20 cellular contexts compared by ENCODE assay signal in the genomic region with DNA sequence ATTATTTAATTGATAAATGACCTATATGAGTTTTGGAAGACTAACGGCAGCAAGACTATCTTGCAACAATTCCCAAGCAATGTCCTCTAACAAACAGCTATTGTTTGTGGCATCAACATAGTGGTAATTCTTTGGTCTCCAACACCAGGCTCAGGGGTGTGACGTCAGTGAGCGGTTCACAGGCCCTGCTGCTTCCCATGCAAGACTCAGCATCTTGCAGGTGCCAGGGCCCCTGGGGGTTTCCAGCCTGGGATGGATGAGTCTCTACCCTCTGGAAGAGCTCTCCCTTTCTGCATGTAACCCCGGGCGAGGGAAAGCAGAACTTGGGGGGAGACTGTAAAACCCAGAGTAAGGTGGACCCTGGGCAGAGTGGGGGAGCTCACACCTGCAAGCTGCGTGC.
DNase-seq lines count a peak whose midpoint lies in the region; ATAC-seq and TF ChIP-seq lines count a peak whose summit lies in the region.
"Had no signal": no experiment of that assay in that cellular context is flagged by ENCODE, and none has a peak within 500 bp of the region (broad histone marks: within the 10 kb centered on the region; RNA-seq: fewer than 3 reads in every experiment).

No MANE protein-coding gene starts in this region.

- H2AFZ ChIP-seq in GM23338, result peak overlapping the region; percentile 100

- H3K27ac Mint-ChIP-seq in GM23338 (no peak overlapping the region), brain (no peak overlapping the region), osteocyte (ENCODE audit: unreplicated experiment) (no peak overlapping the region), natural killer cell (no peak overlapping the region)
- H3K27ac Mint-ChIP-seq: B cell; CD4-positive, alpha-beta T cell; HFFc6 had no signal

- peaks cover 25% of the 10 kb centered on the region for H3K27me3 Mint-ChIP-seq in GM23338 (ENCODE audit: insufficient read depth, low read depth, poor library complexity)
- peaks cover 26% of the 10 kb centered on the region for H3K27me3 Mint-ChIP-seq in brain
- peaks cover 11% of the 10 kb centered on the region for H3K27me3 Mint-ChIP-seq in osteocyte (ENCODE audit: unreplicated experiment)
- H3K27me3 Mint-ChIP-seq in natural killer cell (ENCODE audit: low read depth in 2 of 2), result peaks cover 30 to 44% of the 10 kb centered on the region in 2 donors

- peaks cover 34% of the 10 kb centered on the region for H3K27me3 ChIP-seq in GM23338 (ENCODE audit: insufficient read depth)
- H3K27me3 ChIP-seq: MG63 had no signal

- no peaks in the 10 kb centered on the region for H3F3A ChIP-seq in GM23338 (replicated peaks; ENCODE audit: low read depth)

- no peak for TF ChIP-seq CTCF in GM23338 (conservative IDR thresholded peaks at IDR 0.05; ENCODE audit: low read depth in 2 of 2)
- no peak for TF ChIP-seq CTCF in brain (conservative IDR thresholded peaks at IDR 0.05)
- TF ChIP-seq CTCF in osteocyte (IDR thresholded peaks at IDR 0.05), result no peak
- TF ChIP-seq CTCF in natural killer cell (IDR thresholded peaks at IDR 0.05), result no peak

- H3K4me3 ChIP-seq in GM23338, result peak overlapping the region; percentile 84; the same call in 1 of the 2 replicates
- H3K4me3 ChIP-seq: MG63 had no signal

- no peaks in the 10 kb centered on the region; the same call in 1 of the 2 replicates for H3K4me1 ChIP-seq in GM23338 (ENCODE audit: insufficient read depth)

- H3K9me2 ChIP-seq in GM23338 (ENCODE audit: insufficient read depth), result peaks cover 3% of the 10 kb centered on the region; the same call in 1 of the 2 replicates

- H4K20me1 ChIP-seq in GM23338 (replicated peaks; ENCODE audit: insufficient read depth), result no peaks in the 10 kb centered on the region

- H3K36me3 ChIP-seq in GM23338 (ENCODE audit: insufficient read depth), result no peaks in the 10 kb centered on the region
- H3K36me3 ChIP-seq: MG63 had no signal

- DNase-seq in GM23338 (ENCODE audit: low spot score), result peak; percentile 21
- DNase-seq in inferior parietal cortex (ENCODE audit: extremely low spot score), result peak; percentile 40
- peak; percentile 77 for DNase-seq in osteocyte (ENCODE audit: extremely low spot score, unreplicated experiment)
- no peak for DNase-seq in natural killer cell
- no peak for DNase-seq in SHP77 (lab: John Stamatoyannopoulos, UW)
- DNase-seq in GM19238 (ENCODE audit: insufficient read length, low spot score), result no peak
- DNase-seq: Calu3; CD4-positive, alpha-beta T cell; DMS79; HFFc6; MG63; NCI-H1105; NCI-H187 treated with DMSO at 0.1 percent for 48 hours; NCI-H2171 treated with DMSO at 0.1 percent for 48 hours; NCI-H82 had no signal

- H3K36me3 Mint-ChIP-seq in GM23338 (ENCODE audit: low read depth) (peaks cover 4% of the 10 kb centered on the region; the same call in 1 of the 3 replicates), brain (no peaks in the 10 kb centered on the region), osteocyte (ENCODE audit: unreplicated experiment) (no peaks in the 10 kb centered on the region), natural killer cell (no peaks in the 10 kb centered on the region)

- H3K4me3 Mint-ChIP-seq in GM23338 (peak overlapping the region; percentile 81), brain (peak overlapping the region in 3 of 5 experiments; percentile 30 to 78 (median 77)), osteocyte (ENCODE audit: unreplicated experiment) (no peak overlapping the region), natural killer cell (no peak overlapping the region)
- H3K4me3 Mint-ChIP-seq: B cell; CD4-positive, alpha-beta T cell; HFFc6 had no signal

- ATAC-seq in GM23338 (no peak), HG03095 (IDR thresholded peaks at IDR 0.05; ENCODE audit: unreplicated experiment) (no peak), natural killer cell (no peak)
- ATAC-seq: Panc1, Right ventricle myocardium inferior had no signal

- H3K4me1 Mint-ChIP-seq in GM23338, result peaks cover 2% of the 10 kb centered on the region; the same call in 2 of the 3 replicates
- peaks cover 6% of the 10 kb centered on the region for H3K4me1 Mint-ChIP-seq in brain
- H3K4me1 Mint-ChIP-seq in osteocyte (ENCODE audit: unreplicated experiment), result peaks cover 2% of the 10 kb centered on the region
- H3K4me1 Mint-ChIP-seq in natural killer cell, result no peaks in the 10 kb centered on the region
- H3K4me1 Mint-ChIP-seq: B cell had no signal

- no peaks in the 10 kb centered on the region for H3K79me2 ChIP-seq in GM23338 (replicated peaks; ENCODE audit: insufficient read depth)

- H3K27ac ChIP-seq in GM23338 (ENCODE audit: low read depth), result no peak overlapping the region

- peaks cover 11% of the 10 kb centered on the region for H3K9me3 Mint-ChIP-seq in GM23338
- H3K9me3 Mint-ChIP-seq in brain, result peaks cover 0 to 15% (median 13%) of the 10 kb centered on the region in 5 experiments
- H3K9me3 Mint-ChIP-seq in osteocyte (ENCODE audit: unreplicated experiment), result peaks cover 14% of the 10 kb centered on the region
- H3K9me3 Mint-ChIP-seq in natural killer cell, result peaks cover 2% of the 10 kb centered on the region in 2 donors

- H3K4me2 ChIP-seq in GM23338, result peak overlapping the region; percentile 96

- intact Hi-C loops in natural killer cell (cut with micrococcal nuclease), result no loop called here

TF ChIP-seq in GM23338, 12 proteins besides CTCF, POLR2A, EP300 and RAD21 (continues in another document):
- TF ChIP-seq EZH2 (IDR thresholded peaks at IDR 0.05; ENCODE audit: low read depth, unreplicated experiment) (no peak), CREB1 (CRISPR knock-in tag; IDR thresholded peaks at IDR 0.05; ENCODE audit: low read depth) (no peak), JUNB (IDR thresholded peaks at IDR 0.05; ENCODE audit: unreplicated experiment) (no peak), ZNF331 (CRISPR knock-in tag; IDR thresholded peaks at IDR 0.05; ENCODE audit: low read depth) (no peak), ZNF114 (CRISPR knock-in tag; IDR thresholded peaks at IDR 0.05) (no peak), REST (IDR thresholded peaks at IDR 0.05; ENCODE audit: unreplicated experiment) (no peak), EZH2phosphoT487 (IDR thresholded peaks at IDR 0.05; ENCODE audit: unreplicated experiment) (no peak), POLR2AphosphoS5 (IDR thresholded peaks at IDR 0.05; ENCODE audit: low read depth) (no peak), STAT1 (IDR thresholded peaks at IDR 0.05; ENCODE audit: unreplicated experiment) (no peak)
- TF ChIP-seq, protein P1, sequence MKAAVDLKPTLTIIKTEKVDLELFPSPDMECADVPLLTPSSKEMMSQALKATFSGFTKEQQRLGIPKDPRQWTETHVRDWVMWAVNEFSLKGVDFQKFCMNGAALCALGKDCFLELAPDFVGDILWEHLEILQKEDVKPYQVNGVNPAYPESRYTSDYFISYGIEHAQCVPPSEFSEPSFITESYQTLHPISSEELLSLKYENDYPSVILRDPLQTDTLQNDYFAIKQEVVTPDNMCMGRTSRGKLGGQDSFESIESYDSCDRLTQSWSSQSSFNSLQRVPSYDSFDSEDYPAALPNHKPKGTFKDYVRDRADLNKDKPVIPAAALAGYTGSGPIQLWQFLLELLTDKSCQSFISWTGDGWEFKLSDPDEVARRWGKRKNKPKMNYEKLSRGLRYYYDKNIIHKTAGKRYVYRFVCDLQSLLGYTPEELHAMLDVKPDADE (IDR thresholded peaks at IDR 0.05), result no peak

Comparison
In these comparisons a context has a peak if more than half of its experiments do, and no peak if none do; other contexts are left out.
1. DNase-seq: peak in GM23338 (single experiment), inferior parietal cortex (single experiment) and osteocyte (single experiment); none in natural killer cell (single experiment), SHP77 (0 of 2) and GM19238 (single experiment).
2. H3K4me3 Mint-ChIP-seq: peak in GM23338 (single experiment) and brain (3 of 5); none in osteocyte (single experiment) and natural killer cell (single experiment).